In genomic region chr21:25964009-25964408, GRCh38 we compare ENCODE assay signal across 16 cellular contexts.
A peak's percentile ranks its signal among the peaks of the same experiment; 100 is the strongest.
DNase-seq lines count a peak whose midpoint lies in the region; ATAC-seq and TF ChIP-seq lines count a peak whose summit lies in the region.
"Had no signal": no experiment of that assay in that cellular context is flagged by ENCODE, and none has a peak within 500 bp of the region (broad histone marks: within the 10 kb centered on the region; RNA-seq: fewer than 3 reads in every experiment).

No MANE protein-coding gene starts in this region.

- peaks cover 31% of the 10 kb centered on the region for H3K4me1 ChIP-seq in upper lobe of right lung

- H3K36me3 ChIP-seq in upper lobe of right lung: no peaks in the 10 kb centered on the region

- H3K27me3 ChIP-seq in dorsolateral prefrontal cortex (no peaks in the 10 kb centered on the region), upper lobe of right lung (no peaks in the 10 kb centered on the region)

- intact Hi-C loops in dorsolateral prefrontal cortex (cut with DNase I) (no loop called here), upper lobe of right lung (cut with DNase I) (no loop called here)

- H3K4me3 ChIP-seq in dorsolateral prefrontal cortex (no peak overlapping the region), upper lobe of right lung (no peak overlapping the region)
- H3K4me3 ChIP-seq: GM12878 had no signal

- peak; percentile 76 for ATAC-seq in upper lobe of right lung
- ATAC-seq: GM12878; stimulated activated naive CD8-positive, alpha-beta T cell treated with anti-CD3 and anti-CD28 coated beads, Interleukin-15, Interleukin-2, amounts not matched to agents 100 U/mL and 50 U/mL, for 24 hours had no signal

- TF ChIP-seq CTCF in dorsolateral prefrontal cortex (IDR thresholded peaks at IDR 0.05 in 54 of 56, conservative IDR thresholded peaks at IDR 0.05 in 2 of 56; ENCODE audit: low read depth in 1 of 56, partially characterized antibody in 56 of 56) (no peak), upper lobe of right lung (IDR thresholded peaks at IDR 0.05) (no peak)

- DNase-seq in SKM-1 treated with dmso at 0.1 percent for 144 hours (lab: John Stamatoyannopoulos, UW; ENCODE audit: unreplicated experiment) (peak; percentile 9), SKM-1 (lab: John Stamatoyannopoulos, UW; ENCODE audit: unreplicated experiment) (no peak), dorsolateral prefrontal cortex (no peak), lung microvascular endothelial cell (ENCODE audit: low read depth in 2 of 2) (peak; percentile 76 to 98), upper lobe of right lung (no peak), HuH-7 (ENCODE audit: low spot score) (no peak), COR-L47 (lab: John Stamatoyannopoulos, UW) (no peak), GDM1 (lab: John Stamatoyannopoulos, UW) (no peak)
- DNase-seq: 8988T; activated CD8-positive, alpha-beta memory T cell treated with anti-CD3 and anti-CD28 coated beads, Interleukin-2, amount 50 U/mL, for 48 hours; amniotic stem cell; KG1; NCI-H2171; stimulated activated naive CD8-positive, alpha-beta T cell treated with anti-CD3 and anti-CD28 coated beads, Interleukin-15, Interleukin-2, amounts not matched to agents 100 U/mL and 50 U/mL, for 24 hours; T1000 had no signal

- H3K9me3 ChIP-seq in upper lobe of right lung: no peaks in the 10 kb centered on the region

- peak overlapping the region in 48 of 59 donors; percentile 7 to 98 (median 61) for H3K27ac ChIP-seq in dorsolateral prefrontal cortex
- H3K27ac ChIP-seq in upper lobe of right lung: peak overlapping the region; percentile 63

Comparison
In these comparisons a context has a peak if more than half of its experiments do, and no peak if none do; other contexts are left out.
1. DNase-seq: peak in SKM-1 treated with dmso at 0.1 percent for 144 hours (single experiment) and lung microvascular endothelial cell (2 of 2); none in SKM-1 (single experiment), dorsolateral prefrontal cortex (0 of 10), upper lobe of right lung (single experiment), HuH-7 (single experiment), COR-L47 (single experiment) and GDM1 (single experiment).